11 cellular contexts compared by ENCODE assay signal in the genomic region with DNA sequence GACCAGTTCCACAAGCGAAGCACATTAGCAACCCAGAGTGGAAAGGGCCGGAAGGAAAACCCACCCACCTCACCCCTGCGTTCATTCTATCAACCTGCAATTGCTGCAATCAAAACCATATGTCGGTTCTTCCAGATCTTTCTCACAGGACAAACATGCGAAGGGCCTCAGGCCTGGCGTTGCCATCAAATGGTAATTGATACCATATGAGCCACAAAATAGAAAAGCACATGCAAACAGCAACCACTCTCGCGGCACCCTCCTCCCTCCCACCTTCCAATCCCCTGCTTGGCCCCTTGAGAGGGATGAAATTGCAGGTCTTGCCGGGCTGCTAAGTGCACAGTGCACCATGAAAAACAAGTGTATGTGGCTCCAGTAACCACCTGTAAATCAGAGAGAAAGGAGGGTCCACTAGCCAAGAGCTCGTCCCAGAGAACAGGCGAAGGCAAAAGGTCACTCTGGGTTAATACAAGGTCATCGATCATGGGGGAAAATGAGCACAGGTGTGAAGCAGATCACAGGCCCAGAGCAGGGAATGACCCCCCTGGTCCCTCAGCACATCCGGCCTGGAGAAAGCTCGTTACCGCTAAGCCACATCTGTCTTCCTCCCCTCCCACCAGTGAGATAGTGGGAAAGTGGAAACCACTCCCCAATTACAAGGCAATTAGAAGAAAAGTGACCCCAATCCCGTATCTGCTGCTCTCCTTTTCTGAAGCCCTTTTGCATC.
DNase-seq lines count a peak whose midpoint lies in the region; ATAC-seq and TF ChIP-seq lines count a peak whose summit lies in the region.
"Had no signal": no experiment of that assay in that cellular context is flagged by ENCODE, and none has a peak within 500 bp of the region (broad histone marks: within the 10 kb centered on the region; RNA-seq: fewer than 3 reads in every experiment).

No MANE protein-coding gene starts in this region.

- H3K4me2 ChIP-seq in PC-9 = no peak overlapping the region

- ATAC-seq in HG03520 (IDR thresholded peaks at IDR 0.05; ENCODE audit: unreplicated experiment) = no peak
- ATAC-seq: activated T-cell treated with anti-CD3 and anti-CD28 coated beads, Interleukin-2, amount 50 U/mL, for 72 hours had no signal

- intact Hi-C loops in PC-9 (cut with micrococcal nuclease; ENCODE audit: unreplicated experiment) = no loop called here

- peaks cover 14% of the 10 kb centered on the region for H3K4me1 ChIP-seq in BE2C
- H3K4me1 ChIP-seq in PC-9 (replicated peaks; ENCODE audit: insufficient read depth) = no peaks in the 10 kb centered on the region

- no peaks in the 10 kb centered on the region for H3K9me2 ChIP-seq in PC-9 (ENCODE audit: insufficient read depth)

- DNase-seq in BE2C = peak; percentile 78
- DNase-seq in NCI-H1436 treated with DMSO at 0.1 percent for 48 hours (lab: John Stamatoyannopoulos, UW) = peak; percentile 15
- no peak for DNase-seq in caudate nucleus (lab: John Stamatoyannopoulos, UW)
- peak; percentile 44 for DNase-seq in non-pigmented ciliary epithelial cell (ENCODE audit: low read depth)
- DNase-seq in GDM1 (lab: John Stamatoyannopoulos, UW) = no peak
- no peak for DNase-seq in CD1c-positive myeloid dendritic cell (ENCODE audit: extremely low spot score)
- DNase-seq in PC-9 = no peak
- DNase-seq: activated T-cell treated with anti-CD3 and anti-CD28 coated beads, Interleukin-2, amount 50 U/mL, for 72 hours; islet precursor cell; NCI-H526 treated with DMSO at 0.1 percent for 48 hours had no signal

- H3K4me3 ChIP-seq in BE2C (ENCODE audit: low read depth, low read length) (peak overlapping the region; percentile 49), PC-9 (no peak overlapping the region)

- H3K36me3 ChIP-seq in BE2C = peaks cover 13% of the 10 kb centered on the region
- H3K36me3 ChIP-seq in PC-9 (ENCODE audit: low read depth) = no peaks in the 10 kb centered on the region

- POLR2A ChIA-PET in PC-9 (lab: Charles Lee; ENCODE audit: unreplicated experiment) = no interaction called here

- no peaks in the 10 kb centered on the region for H4K20me1 ChIP-seq in PC-9 (ENCODE audit: insufficient read depth)

- no TSS peak for BruUV-seq in PC-9 (replicated peaks; lab: Mats Ljungman, UMichigan)

- peak overlapping the region; percentile 24 for H3K27ac ChIP-seq in caudate nucleus (ENCODE audit: low read depth, low read length)
- H3K27ac ChIP-seq in PC-9 = no peak overlapping the region

- CTCF ChIA-PET in PC-9 (lab: Charles Lee) = no interaction called here

- H3F3A ChIP-seq in PC-9 (ENCODE audit: insufficient read depth, low read depth) = no peaks in the 10 kb centered on the region

- H3K79me2 ChIP-seq in PC-9 (ENCODE audit: low read depth) = no peaks in the 10 kb centered on the region

- H3K9me3 ChIP-seq in BE2C (no peaks in the 10 kb centered on the region), PC-9 (ENCODE audit: insufficient read depth, low read depth) (no peaks in the 10 kb centered on the region)

- H3K27me3 ChIP-seq in BE2C (no peaks in the 10 kb centered on the region), PC-9 (ENCODE audit: insufficient read depth, low read depth) (no peaks in the 10 kb centered on the region)

- H2AFZ ChIP-seq in PC-9 = no peak overlapping the region

- TF ChIP-seq CTCF in BE2C (IDR thresholded peaks at IDR 0.05; ENCODE audit: low read depth, low read length) = no peak
- TF ChIP-seq CTCF in PC-9 (conservative IDR thresholded peaks at IDR 0.05) = no peak

Comparison
In these comparisons a context has a peak if more than half of its experiments do, and no peak if none do; other contexts are left out.
1. DNase-seq: peak in BE2C (single experiment), NCI-H1436 treated with DMSO at 0.1 percent for 48 hours (single experiment) and non-pigmented ciliary epithelial cell (single experiment); none in caudate nucleus (0 of 61), GDM1 (single experiment), CD1c-positive myeloid dendritic cell (single experiment) and PC-9 (0 of 2).